ENCODE assay signal across 8 cellular contexts in the genomic region with DNA sequence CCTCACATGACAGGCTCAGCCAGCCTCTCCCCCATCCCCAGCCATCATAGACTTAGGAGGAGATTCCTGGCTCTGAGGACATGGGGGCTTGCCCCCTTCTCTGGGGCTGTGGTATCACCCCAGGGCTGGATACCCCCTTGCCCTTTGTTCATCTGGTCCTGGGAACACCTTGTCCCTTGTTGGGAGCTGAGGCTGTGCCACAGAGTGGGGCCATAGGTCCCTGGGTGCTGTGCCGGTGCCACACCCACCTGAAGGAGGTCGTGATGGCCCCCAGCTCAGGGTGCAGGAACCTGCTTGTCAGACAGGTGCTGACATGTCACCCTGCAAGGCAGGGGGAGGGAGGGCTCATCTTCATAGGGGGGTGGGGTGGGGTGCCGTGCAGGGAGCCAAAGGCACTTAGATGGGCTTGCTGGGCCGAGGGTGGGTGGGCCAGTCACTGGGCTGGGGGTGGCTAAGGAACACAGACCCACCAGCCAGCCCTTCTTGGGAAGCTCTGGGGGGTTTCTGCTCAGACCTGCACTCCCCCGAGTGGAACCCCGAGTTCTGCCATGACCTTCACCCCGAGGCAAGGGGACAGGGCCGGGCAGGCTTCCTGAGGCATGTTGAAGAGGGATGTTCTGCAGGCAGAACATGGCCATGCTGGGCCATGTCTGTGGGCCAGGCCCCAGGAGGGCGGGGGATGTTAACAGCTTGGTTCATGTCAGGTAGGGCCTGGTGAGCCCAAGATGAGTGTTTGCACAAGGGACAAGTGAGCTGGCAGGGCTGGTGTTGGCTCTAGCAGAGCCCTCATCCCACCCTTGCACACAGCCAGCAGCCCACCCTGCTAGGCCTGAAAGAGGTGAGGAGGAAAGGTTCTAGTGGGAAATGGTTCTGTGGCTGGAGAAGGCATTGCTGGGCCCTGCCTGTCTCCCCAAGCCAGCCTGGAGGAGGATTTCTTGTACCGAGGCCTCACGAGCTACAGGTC. TPM values are rescaled to one million over a fixed set of nuclear protein-coding genes. Genes with fewer than 3 reads are reported as not detected.
A peak's percentile ranks its signal among the peaks of the same experiment; 100 is the strongest.
DNase-seq lines count a peak whose midpoint lies in the region; TF ChIP-seq lines count a peak whose summit lies in the region.
"Had no signal": no experiment of that assay in that cellular context is flagged by ENCODE, and none has a peak within 500 bp of the region (broad histone marks: within the 10 kb centered on the region; RNA-seq: fewer than 3 reads in every experiment).

No MANE protein-coding gene starts in this region.

- POLR2A ChIA-PET in OCI-LY7 (lab: Charles Lee) = interaction anchor here (1.2 kb wide), 1 partner anchor 122 kb away, joined by 3 read pairs; no protein-coding TSS in a partner anchor

- 63 to 89% methylated on average over 2 to 4 of the region's 11 CpGs for WGBS in esophagus squamous epithelium, 2 donors

- peak; percentile 50 for DNase-seq in H7
- no peak for DNase-seq in OCI-LY7 (ENCODE audit: low spot score)
- DNase-seq in esophagus squamous epithelium (lab: John Stamatoyannopoulos, UW) = no peak
- DNase-seq in GM20000 (ENCODE audit: low spot score) = no peak
- DNase-seq in DMS153 treated with DMSO at 0.1 percent for 48 hours (lab: John Stamatoyannopoulos, UW; ENCODE audit: unreplicated experiment) = no peak
- no peak for DNase-seq in HK-2 (ENCODE audit: unreplicated experiment)

- H3K9me3 ChIP-seq in OCI-LY7 (ENCODE audit: low read length) = no peaks in the 10 kb centered on the region
- no peaks in the 10 kb centered on the region for H3K9me3 ChIP-seq in esophagus squamous epithelium
- no peaks in the 10 kb centered on the region for H3K9me3 ChIP-seq in skeletal muscle tissue (ENCODE audit: control insufficient read depth in 3 of 3, low read length in 3 of 3)
- H3K9me3 ChIP-seq: mucosa of descending colon had no signal

- TF ChIP-seq CTCF in OCI-LY7 (conservative IDR thresholded peaks at IDR 0.05; ENCODE audit: low read length) (no peak), esophagus squamous epithelium (IDR thresholded peaks at IDR 0.05) (no peak), GM20000 (IDR thresholded peaks at IDR 0.05; ENCODE audit: extremely low read depth, missing control alignments) (no peak)

- peaks cover 10% of the 10 kb centered on the region for H3K36me3 ChIP-seq in H7 (replicated peaks; ENCODE audit: control insufficient read depth, insufficient read depth, low read length)
- peaks cover 42% of the 10 kb centered on the region for H3K36me3 ChIP-seq in OCI-LY7 (ENCODE audit: insufficient read depth, low read length)
- peaks cover 0 to 38% (median 5%) of the 10 kb centered on the region in 3 donors for H3K36me3 ChIP-seq in esophagus squamous epithelium
- H3K36me3 ChIP-seq in skeletal muscle tissue (ENCODE audit: control insufficient read depth in 3 of 3, insufficient read depth in 3 of 3, low read length in 3 of 3) = peaks cover 3 to 9% (median 3%) of the 10 kb centered on the region in 3 donors

- H3K4me2 ChIP-seq in OCI-LY7 (ENCODE audit: low read length) = no peak overlapping the region; the same call in 1 of the 2 replicates

- intact Hi-C loops in OCI-LY7 (cut with micrococcal nuclease; ENCODE audit: unreplicated experiment) = no loop called here
- intact Hi-C loops in esophagus squamous epithelium (cut with DNase I) = no loop called here

- H3K9ac ChIP-seq in skeletal muscle tissue (ENCODE audit: low read depth in 1 of 3, low read length in 3 of 3) = peak overlapping the region in 1 of 3 donors; percentile 60

- CTCF ChIA-PET in OCI-LY7 (lab: Charles Lee; ENCODE audit: unreplicated experiment) = interaction anchor here (0.6 to 0.7 kb wide), 2 partner anchors 126 to 317 kb away, joined by 4 to 10 read pairs; partner anchors contain the start of gene MEF2B

- H2AFZ ChIP-seq in OCI-LY7 (ENCODE audit: low read length) = no peak overlapping the region

- H3K4me3 ChIP-seq in H7 (ENCODE audit: insufficient read depth, low read depth, low read length) = no peak overlapping the region
- no peak overlapping the region for H3K4me3 ChIP-seq in OCI-LY7 (ENCODE audit: low read depth, low read length, poor library complexity, severe bottlenecking)
- H3K4me3 ChIP-seq in esophagus squamous epithelium = no peak overlapping the region
- H3K4me3 ChIP-seq in skeletal muscle tissue (ENCODE audit: low read length in 3 of 3) = no peak overlapping the region
- H3K4me3 ChIP-seq: mucosa of descending colon had no signal

- H4K20me1 ChIP-seq in OCI-LY7 (ENCODE audit: insufficient read depth, low read length) = 0 out of 2 replicates have a peak, but pooled peaks cover 3% of the 10 kb centered on the region

- H3K27me3 ChIP-seq in H7 (ENCODE audit: control insufficient read depth, insufficient read depth, low read length) (no peaks in the 10 kb centered on the region), esophagus squamous epithelium (no peaks in the 10 kb centered on the region), skeletal muscle tissue (ENCODE audit: control insufficient read depth in 3 of 3, insufficient read depth in 3 of 3, low read length in 3 of 3) (no peaks in the 10 kb centered on the region)

- no TSS peak for BruUV-seq in OCI-LY7 (replicated peaks; lab: Mats Ljungman, UMichigan)

- TF ChIP-seq POLR2A in esophagus squamous epithelium (IDR thresholded peaks at IDR 0.05) = no peak

- H3K4me1 ChIP-seq in OCI-LY7 (ENCODE audit: insufficient read depth, low read length, poor library complexity, severe bottlenecking) (peaks cover 33% of the 10 kb centered on the region), esophagus squamous epithelium (peaks cover 37 to 65% (median 43%) of the 10 kb centered on the region in 3 donors), skeletal muscle tissue (ENCODE audit: control insufficient read depth in 3 of 3, insufficient read depth in 3 of 3, low read length in 3 of 3) (peaks cover 39 to 66% (median 63%) of the 10 kb centered on the region in 3 donors)

- no peaks in the 10 kb centered on the region for H3K9me2 ChIP-seq in OCI-LY7 (ENCODE audit: insufficient read depth, low read length)

- H3K27ac ChIP-seq in OCI-LY7 (ENCODE audit: low read depth, low read length, poor library complexity, severe bottlenecking) = peak overlapping the region; percentile 90
- H3K27ac ChIP-seq in esophagus squamous epithelium = peak overlapping the region in 3 of 4 donors; percentile 22 to 80 (median 66)
- H3K27ac ChIP-seq in skeletal muscle tissue (ENCODE audit: low read depth, low read length) = peak overlapping the region; percentile 81

- H3K79me2 ChIP-seq in OCI-LY7 (ENCODE audit: insufficient read depth, low read depth, low read length) = peaks cover 28% of the 10 kb centered on the region

RNA-seq across cellular contexts. Expression of gene TSSK6, which starts 28.0 kb away (rescaled TPM):
- 4.7 and 9.8 TPM in 2 replicates for total RNA-seq in H7 (2014; rRNA removed; shearing (Covaris generic))
- total RNA-seq in OCI-LY7 (2014; rRNA removed; shearing (Covaris generic)) = 7.1 and 10.5 TPM in 2 replicates
- total RNA-seq in OCI-LY7 (2022) = 6.4 and 8.7 TPM in 2 replicates
- total RNA-seq in esophagus squamous epithelium = 1 to 10 TPM in 1 of 4 donors, under 1 TPM in 3; 0.57 to 1.7 (median 0.89) TPM
- total RNA-seq in skeletal muscle tissue = not detected

RNA-seq across cellular contexts. Expression of gene NDUFA13, which starts 28.7 kb away (rescaled TPM):
- total RNA-seq in H7 (2014; rRNA removed; shearing (Covaris generic)) = 249 and 291 TPM in 2 replicates
- 275 and 320 TPM in 2 replicates for total RNA-seq in OCI-LY7 (2014; rRNA removed; shearing (Covaris generic))
- total RNA-seq in OCI-LY7 (2022) (421 and 429 TPM in 2 replicates), esophagus squamous epithelium (10 to 100 TPM; 44.6 to 88.7 (median 56.0) TPM), skeletal muscle tissue (169 TPM)

RNA-seq across cellular contexts. Expression of gene YJEFN3, which starts 41.4 kb away (rescaled TPM):
- 0.74 and 1.2 TPM in 2 replicates for total RNA-seq in H7 (2014; rRNA removed; shearing (Covaris generic))
- total RNA-seq in OCI-LY7 (2014; rRNA removed; shearing (Covaris generic)) = 5.4 and 6.9 TPM in 2 replicates
- total RNA-seq in OCI-LY7 (2022) = 35.3 and 35.8 TPM in 2 replicates
- under 1 TPM; 0.08 to 0.57 (median 0.15) TPM for total RNA-seq in esophagus squamous epithelium
- 0.52 TPM for total RNA-seq in skeletal muscle tissue

RNA-seq across cellular contexts. Expression of gene CILP2, which starts 50.7 kb away (rescaled TPM):
- total RNA-seq in H7 (2014; rRNA removed; shearing (Covaris generic)) = 4.4 and 7.0 TPM in 2 replicates
- 0.19 TPM in 1 of 2 replicates, not detected in the other for total RNA-seq in OCI-LY7 (2014; rRNA removed; shearing (Covaris generic))
- total RNA-seq in OCI-LY7 (2022) (0.48 and 0.51 TPM in 2 replicates), esophagus squamous epithelium (under 1 TPM in 1 of 4 donors, not detected in 3; under 0.01 TPM), skeletal muscle tissue (11.0 TPM)
